5 cellular contexts compared by ENCODE assay signal in genomic region chr1:34818862-34819261, GRCh38. TPM values are rescaled to one million over a fixed set of nuclear protein-coding genes. Genes with fewer than 3 reads are reported as not detected.
"Had no signal": no experiment of that assay in that cellular context is flagged by ENCODE, and none has a peak within 500 bp of the region (broad histone marks: within the 10 kb centered on the region; RNA-seq: fewer than 3 reads in every experiment).

No MANE protein-coding gene starts in this region.

RNA-seq across cellular contexts. Expression of gene GJA4, which starts 26.1 kb away (rescaled TPM):
- total RNA-seq: HepG2, HT-29, HT1080, IMR-90 had no signal
- polyA plus RNA-seq: HepG2, IgD-negative memory B cell, IMR-90 had no signal

RNA-seq across cellular contexts. Expression of gene GJB3, which starts 37.8 kb away (rescaled TPM):
- total RNA-seq: HepG2, HT1080, IMR-90 had no signal
- polyA plus RNA-seq: HepG2, IgD-negative memory B cell, IMR-90 had no signal

RNA-seq across cellular contexts. Expression of gene GJB4, which starts 59.3 kb away (rescaled TPM):
- total RNA-seq: HepG2, HT1080, IMR-90 had no signal
- polyA plus RNA-seq: HepG2, IgD-negative memory B cell, IMR-90 had no signal
